25 cellular contexts compared by ENCODE assay signal in genomic region chr18:56381151-56381550, GRCh38.
"Had no signal": no experiment of that assay in that cellular context is flagged by ENCODE, and none has a peak within 500 bp of the region (broad histone marks: within the 10 kb centered on the region; RNA-seq: fewer than 3 reads in every experiment).

No MANE protein-coding gene starts in this region.

- H3K9me3 ChIP-seq: left lung, ovary, right atrium auricular region, right lobe of liver, tibial nerve, uterus had no signal

- H2AFZ ChIP-seq: neural progenitor cell had no signal

- DNase-seq: immature natural killer cell; kidney; left colon; left lung; mesendoderm; naive B cell; natural killer cell; nephron progenitor cell; ovary; right lobe of liver; stimulated activated CD4-positive, alpha-beta T cell treated with anti-CD3 and anti-CD28 coated beads, Interleukin-1b, Interleukin-23, amount 100 ng/mL, for 48 hours; stimulated activated CD4-positive, alpha-beta T cell treated with anti-CD3 and anti-CD28 coated beads, Interleukin-2, amount 100 ng/mL, for 48 hours; stimulated activated CD4-positive, alpha-beta T cell treated with anti-CD3 and anti-CD28 coated beads, Interleukin-4, amount 100 ng/mL, for 4 hours; stimulated activated CD8-positive, alpha-beta memory T cell treated with anti-CD3 and anti-CD28 coated beads, Interleukin-4, amount 100 ng/mL, for 48 hours; stimulated activated naive CD4-positive, alpha-beta T cell treated with Interleukin-2 at 50 U/mL for 16 hours; stimulated activated naive CD8-positive, alpha-beta T cell treated with anti-CD3 and anti-CD28 coated beads, Interleukin-15, amount 100 ng/mL, for 72 hours; substantia nigra; uterus had no signal

- FAIRE-seq: islet of Langerhans, kidney had no signal

- H3K36me3 ChIP-seq: left lung, neural progenitor cell, ovary, right atrium auricular region, right lobe of liver, tibial nerve, uterus had no signal

- H3K4me3 ChIP-seq: left lung, lung, neural progenitor cell, ovary, right atrium auricular region, right lobe of liver, smooth muscle cell, tibial nerve, uterus had no signal

- H3K27ac ChIP-seq: left lung, neural progenitor cell, ovary, right atrium auricular region, right lobe of liver, tibial nerve, uterus had no signal

- ATAC-seq: left colon; left lung; natural killer cell; right lobe of liver; stimulated activated memory B cell treated with anti-CD40 and anti-IgM and Interleukin-4, amounts not matched to agents 10 μg/mL and 1 μg/mL and 100 μg/mL, for 72 hours; stimulated activated naive CD8-positive, alpha-beta T cell treated with anti-CD3 and anti-CD28 coated beads, Interleukin-15, amount 100 ng/mL, for 72 hours had no signal

- H3K9ac ChIP-seq: neural progenitor cell had no signal

- H3K27me3 ChIP-seq: left lung, neural progenitor cell, ovary, right atrium auricular region, right lobe of liver, tibial nerve, uterus had no signal

- H3K4me1 ChIP-seq: left lung, neural progenitor cell, right atrium auricular region, right lobe of liver, uterus had no signal

- H3K4me2 ChIP-seq: neural progenitor cell, smooth muscle cell had no signal
